Comparison of ENCODE assay signal across 24 cellular contexts in the genomic region with DNA sequence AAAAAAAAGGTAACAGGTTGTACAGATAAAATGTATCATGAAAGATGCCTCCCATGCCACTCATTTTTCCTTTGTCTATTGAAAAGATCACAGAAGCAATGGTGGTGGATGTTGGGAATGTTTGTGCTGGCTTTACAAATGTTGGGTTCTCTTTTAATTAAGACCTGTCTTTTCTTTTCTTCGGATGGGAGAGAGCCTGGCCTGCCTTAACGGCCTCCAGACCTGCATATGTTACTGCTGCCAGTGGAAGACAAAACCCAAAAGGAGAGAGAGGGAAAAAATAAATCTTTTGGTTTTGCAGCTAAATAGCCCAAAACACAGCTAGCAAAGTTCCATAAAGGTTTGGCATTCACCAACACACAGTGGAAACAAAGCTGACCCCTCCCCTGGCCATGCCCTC.
"Had no signal": no experiment of that assay in that cellular context is flagged by ENCODE, and none has a peak within 500 bp of the region (broad histone marks: within the 10 kb centered on the region; RNA-seq: fewer than 3 reads in every experiment).

No MANE protein-coding gene starts in this region.

- H3K9me3 Mint-ChIP-seq: activated B cell treated with CpG ODN at 0.5 μM for 24 hours; activated CD4-positive, alpha-beta T cell treated with anti-CD3 and anti-CD28 coated beads, Interleukin-2, amount 10 ng/mL, durations not matched to agents 24 days and 14 days; activated naive CD4-positive, alpha-beta T cell treated with anti-CD3 and anti-CD28 coated beads, Interleukin-2, amount 50 U/mL, for 72 hours; activated naive CD8-positive, alpha-beta T cell treated with anti-CD3 and anti-CD28 coated beads, Interleukin-2, amount 50 U/mL, for 24 hours; activated T-cell treated with anti-CD3 and anti-CD28 coated beads, Interleukin-2, amount 50 U/mL, for 4 hours; T-cell had no signal

- H3K27me3 Mint-ChIP-seq: activated CD4-positive, alpha-beta T cell treated with anti-CD3 and anti-CD28 coated beads, Interleukin-2, amount 10 ng/mL, durations not matched to agents 24 days and 14 days had no signal

- H3K36me3 Mint-ChIP-seq: activated naive CD4-positive, alpha-beta T cell treated with anti-CD3 and anti-CD28 coated beads, Interleukin-2, amount 50 U/mL, for 72 hours; T-cell had no signal

- H3K27ac Mint-ChIP-seq: activated B cell treated with CpG ODN at 0.5 μM for 24 hours; activated CD4-positive, alpha-beta T cell treated with anti-CD3 and anti-CD28 coated beads, Interleukin-2, amount 10 ng/mL, durations not matched to agents 24 days and 14 days; activated naive CD4-positive, alpha-beta T cell treated with anti-CD3 and anti-CD28 coated beads, Interleukin-2, amount 50 U/mL, for 72 hours; activated naive CD8-positive, alpha-beta T cell treated with anti-CD3 and anti-CD28 coated beads, Interleukin-2, amount 50 U/mL, for 24 hours; T-cell had no signal

- H3K4me3 Mint-ChIP-seq: activated B cell treated with CpG ODN at 0.5 μM for 24 hours; activated CD4-positive, alpha-beta T cell treated with anti-CD3 and anti-CD28 coated beads, Interleukin-2, amount 10 ng/mL, durations not matched to agents 24 days and 14 days; activated naive CD8-positive, alpha-beta T cell treated with anti-CD3 and anti-CD28 coated beads, Interleukin-2, amount 50 U/mL, for 24 hours; activated T-cell treated with anti-CD3 and anti-CD28 coated beads, Interleukin-2, amount 50 U/mL, for 4 hours; T-cell had no signal

- H3K4me1 Mint-ChIP-seq: activated B cell treated with CpG ODN at 0.5 μM for 24 hours; activated CD4-positive, alpha-beta T cell treated with anti-CD3 and anti-CD28 coated beads, Interleukin-2, amount 10 ng/mL, durations not matched to agents 24 days and 14 days; activated naive CD8-positive, alpha-beta T cell treated with anti-CD3 and anti-CD28 coated beads, Interleukin-2, amount 50 U/mL, for 24 hours; T-cell had no signal

- DNase-seq: activated B cell treated with CpG ODN at 0.5 μM for 24 hours; activated CD4-positive, alpha-beta T cell treated with anti-CD3 and anti-CD28 coated beads for 1 hour; activated CD4-positive, alpha-beta T cell treated with anti-CD3 and anti-CD28 coated beads, Interleukin-2, amount 10 ng/mL, durations not matched to agents 24 days and 14 days; activated CD4-positive, alpha-beta T cell treated with anti-CD3 and anti-CD28 coated beads, Interleukin-2, amount 50 U/mL, for 48 hours; activated CD8-positive, alpha-beta memory T cell treated with anti-CD3 and anti-CD28 coated beads for 24 hours; activated effector memory CD4-positive, alpha-beta T cell treated with anti-CD3 and anti-CD28 coated beads, Interleukin-2, amount 50 U/mL, for 16 hours; activated naive CD4-positive, alpha-beta T cell treated with Interleukin-2 at 50 U/mL for 16 hours; activated naive CD8-positive, alpha-beta T cell treated with anti-CD3 and anti-CD28 coated beads, Interleukin-2, amount 50 U/mL, for 24 hours; activated T-cell treated with anti-CD3 and anti-CD28 coated beads, Interleukin-2, amount 50 U/mL, for 4 hours; amniotic stem cell; body of pancreas; NCI-H1092; NCI-H1417; NCI-H1930; NCI-H345; NCI-H510A; NCI-H526 treated with DMSO at 0.1 percent for 48 hours; NCI-H82; OCI-M1; RPMI8226; T-cell; T-helper 2 cell; T1000 had no signal
